10 cellular contexts compared by ENCODE assay signal in genomic region chr7:148447221-148447845, GRCh38.
DNase-seq lines count a peak whose midpoint lies in the region; ATAC-seq, FAIRE-seq and TF ChIP-seq lines count a peak whose summit lies in the region.
"Had no signal": no experiment of that assay in that cellular context is flagged by ENCODE, and none has a peak within 500 bp of the region (broad histone marks: within the 10 kb centered on the region; RNA-seq: fewer than 3 reads in every experiment).

No MANE protein-coding gene starts in this region.

- in situ Hi-C loops in GM13976 (cut with MboI; ENCODE audit: low sequenced_read_pairs, unreplicated experiment): no loop called here

- H4K20me1 ChIP-seq in PC-9 (ENCODE audit: insufficient read depth): no peaks in the 10 kb centered on the region

- no peak for TF ChIP-seq CTCF in GM13976 (IDR thresholded peaks at IDR 0.05; ENCODE audit: borderline replicate concordance, control extremely low read depth, extremely low read depth, insufficient read depth, missing control alignments)
- no peak for TF ChIP-seq CTCF in PC-9 (conservative IDR thresholded peaks at IDR 0.05)

- H3K9me3 ChIP-seq in PC-9 (ENCODE audit: insufficient read depth, low read depth): no peaks in the 10 kb centered on the region

- no peaks in the 10 kb centered on the region for H3K36me3 ChIP-seq in PC-9 (ENCODE audit: low read depth)

- H3K27me3 ChIP-seq in PC-9 (ENCODE audit: insufficient read depth, low read depth): peaks cover 55% of the 10 kb centered on the region

- no peaks in the 10 kb centered on the region for H3F3A ChIP-seq in PC-9 (ENCODE audit: insufficient read depth, low read depth)

- BruUV-seq in PC-9 (replicated peaks; lab: Mats Ljungman, UMichigan): no TSS peak

- H3K79me2 ChIP-seq in PC-9 (ENCODE audit: low read depth): no peaks in the 10 kb centered on the region

- CTCF ChIA-PET in PC-9 (lab: Charles Lee): no interaction called here

- H3K27ac ChIP-seq in PC-9: no peak overlapping the region

- DNase-seq in GM13976 (ENCODE audit: low spot score) (peak; percentile 46), PC-9 (no peak), medulla oblongata (ENCODE audit: extremely low spot score) (no peak), COR-L47 (lab: John Stamatoyannopoulos, UW) (no peak), NCI-H345 treated with DMSO at 0.1 percent for 48 hours (lab: John Stamatoyannopoulos, UW; ENCODE audit: unreplicated experiment) (no peak)
- DNase-seq: H9, NCI-H1105 had no signal

- H3K4me1 ChIP-seq in PC-9 (replicated peaks; ENCODE audit: insufficient read depth): no peaks in the 10 kb centered on the region

- POLR2A ChIA-PET in PC-9 (lab: Charles Lee; ENCODE audit: unreplicated experiment): interaction anchor here (0.6 kb wide), 1 partner anchor 16 kb away, joined by 3 read pairs; no protein-coding TSS in a partner anchor

- peak; percentile 69 for FAIRE-seq in colon (lab: Jason Lieb, UNC)

- no peaks in the 10 kb centered on the region for H3K9me2 ChIP-seq in PC-9 (ENCODE audit: insufficient read depth)

- intact Hi-C loops in PC-9 (cut with micrococcal nuclease; ENCODE audit: unreplicated experiment): no loop called here

- peak; percentile 84 for ATAC-seq in GM19463 (IDR thresholded peaks at IDR 0.05; ENCODE audit: unreplicated experiment)
- ATAC-seq in HG03060 (IDR thresholded peaks at IDR 0.05; ENCODE audit: low read depth, unreplicated experiment): peak; percentile 96

- no peak overlapping the region for H2AFZ ChIP-seq in PC-9

- no peak overlapping the region for H3K4me2 ChIP-seq in PC-9

- H3K4me3 ChIP-seq in PC-9: no peak overlapping the region
